19 cellular contexts compared by ENCODE assay signal in the genomic region with DNA sequence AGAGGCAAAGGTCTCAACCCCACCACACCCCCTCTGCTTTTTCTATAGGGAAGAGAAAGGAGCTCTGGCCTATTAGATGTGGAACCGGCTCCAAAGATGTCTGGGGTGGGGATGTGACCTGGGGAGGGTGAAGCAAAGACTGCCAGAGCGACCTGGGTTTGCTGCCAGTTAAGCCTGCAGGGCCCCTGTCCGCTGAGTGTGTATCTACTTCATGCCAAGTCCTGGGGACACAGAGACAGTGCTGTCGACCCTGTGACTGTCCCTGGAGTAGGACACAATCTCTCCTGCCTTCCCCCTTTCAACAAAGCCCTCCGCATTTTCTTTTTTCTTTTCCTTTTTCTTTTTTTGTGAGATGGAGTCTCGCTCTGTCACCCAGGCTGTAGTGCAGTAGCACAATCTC. TPM values are rescaled to one million over a fixed set of nuclear protein-coding genes. Genes with fewer than 3 reads are reported as not detected.
"Had no signal": no experiment of that assay in that cellular context is flagged by ENCODE, and none has a peak within 500 bp of the region (broad histone marks: within the 10 kb centered on the region; RNA-seq: fewer than 3 reads in every experiment).

No MANE protein-coding gene starts in this region.

RNA-seq across cellular contexts. Expression of a gene that starts 6.6 kb away (rescaled TPM):
- total RNA-seq: naive thymus-derived CD8-positive, alpha-beta T cell; natural killer cell treated with Interleukin-12 subunit alpha and Interleukin-12 subunit beta and Interleukin-15 and Interleukin-18, amount 100 ng/mL, for 72 hours; neural crest cell; omental fat pad; osteocyte; pulmonary artery endothelial cell; right atrium auricular region; sciatic nerve; smooth muscle cell; spleen; stomach; subcutaneous adipose tissue; temporal lobe; thoracic aorta; thyroid gland; tibial nerve; ureter; vagina had no signal
- polyA plus RNA-seq: naive thymus-derived CD8-positive, alpha-beta T cell; smooth muscle cell; stomach had no signal

RNA-seq across cellular contexts. Expression of a gene that starts 25.9 kb away (rescaled TPM):
- total RNA-seq: naive thymus-derived CD8-positive, alpha-beta T cell; natural killer cell treated with Interleukin-12 subunit alpha and Interleukin-12 subunit beta and Interleukin-15 and Interleukin-18, amount 100 ng/mL, for 72 hours; neural crest cell; omental fat pad; osteocyte; pulmonary artery endothelial cell; right atrium auricular region; subcutaneous adipose tissue; temporal lobe; thoracic aorta; thyroid gland; vagina had no signal
- polyA plus RNA-seq: naive thymus-derived CD8-positive, alpha-beta T cell; smooth muscle cell had no signal

RNA-seq across cellular contexts. Expression of a gene that starts 44.2 kb away (rescaled TPM):
- total RNA-seq: osteocyte, prostate gland, pulmonary artery endothelial cell, right atrium auricular region, smooth muscle cell, stomach, temporal lobe, ureter, vagina had no signal
